In the genomic region with DNA sequence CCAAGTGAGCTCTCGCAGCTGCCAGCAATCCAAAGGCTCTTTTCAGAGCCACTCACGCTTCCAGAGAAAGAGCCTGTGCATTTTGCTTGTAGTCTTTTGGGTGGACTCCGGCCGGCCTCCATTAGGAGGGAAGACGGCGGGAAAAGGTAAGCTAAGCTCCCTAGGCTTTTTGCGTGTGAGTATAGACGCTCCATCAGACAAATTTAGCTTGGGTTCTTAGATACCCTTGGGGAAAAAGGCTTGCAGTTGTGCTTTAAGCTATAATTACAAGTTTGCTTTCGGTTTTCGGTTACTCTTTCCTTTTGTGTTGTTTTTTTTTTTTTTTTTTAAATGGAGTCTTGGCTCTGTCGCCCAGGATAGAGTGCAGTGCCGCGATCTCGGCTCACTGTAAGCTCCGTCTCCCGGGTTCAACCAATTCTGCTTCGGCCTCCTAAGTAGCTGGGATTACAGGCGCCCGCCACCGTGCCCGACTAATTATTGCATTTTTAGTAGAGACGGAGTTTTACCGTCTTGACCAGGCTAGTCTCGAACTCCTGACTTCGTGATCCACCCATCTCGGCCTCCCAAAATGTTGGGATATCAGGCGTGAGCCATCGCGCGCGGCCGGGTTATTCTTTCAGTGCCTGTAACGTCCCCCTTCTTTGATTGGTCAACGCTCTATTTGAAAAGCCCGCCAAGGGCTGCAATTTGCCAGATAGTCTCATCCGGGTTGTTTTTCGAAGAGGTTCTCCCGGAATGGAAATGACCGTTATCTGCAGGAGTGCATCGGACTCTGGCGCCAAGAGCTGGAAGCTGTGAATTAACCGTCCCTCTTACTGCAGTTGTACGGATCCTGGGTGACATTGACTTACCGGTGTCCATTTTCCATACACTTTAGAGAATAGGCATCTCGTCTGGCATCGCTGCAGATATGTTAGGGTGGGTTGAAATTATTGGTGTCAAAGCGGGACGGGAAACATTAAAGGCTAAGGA, we compare ENCODE assay signal across 8 cellular contexts. TPM values are rescaled to one million over a fixed set of nuclear protein-coding genes. Genes with fewer than 3 reads are reported as not detected.
DNase-seq lines count a peak whose midpoint lies in the region; ATAC-seq and TF ChIP-seq lines count a peak whose summit lies in the region.

No MANE protein-coding gene starts in this region.

- peaks cover 0 to 33% of the 10 kb centered on the region in 2 donors for H3K27me3 ChIP-seq in tibial artery

- in situ Hi-C loops in SK-MEL-5 (cut with HindIII; ENCODE audit: low pct_unique_long_range_greater_than_20kb, low sequenced_read_pairs): no loop called here

- peak; percentile 87 for DNase-seq in ELF-1 (ENCODE audit: low read depth, low spot score)
- DNase-seq in MV-4-11 (lab: John Stamatoyannopoulos, UW): peak; percentile 91
- DNase-seq in SK-MEL-5 (ENCODE audit: low read depth, low spot score): peak; percentile 95
- peak; percentile 95 for DNase-seq in glomerular visceral epithelial cell (ENCODE audit: extremely low spot score)
- peak; percentile 68 for DNase-seq in occipital lobe (lab: John Stamatoyannopoulos, UW)
- peak; percentile 88 to 93 for DNase-seq in tibial artery

- no peak overlapping the region for H3K4me3 Mint-ChIP-seq in activated naive CD4-positive, alpha-beta T cell treated with anti-CD3 and anti-CD28 coated beads, Interleukin-2, amount 50 U/mL, for 24 hours

- H3K36me3 ChIP-seq in tibial artery: no peaks in the 10 kb centered on the region

- H3K4me3 ChIP-seq in tibial artery: peak overlapping the region; percentile 68 to 87

- H3K27ac Mint-ChIP-seq in activated naive CD4-positive, alpha-beta T cell treated with anti-CD3 and anti-CD28 coated beads, Interleukin-2, amount 50 U/mL, for 24 hours: peak overlapping the region; percentile 98

- no peak for TF ChIP-seq CTCF in tibial artery (IDR thresholded peaks at IDR 0.05)

- H3K9me3 ChIP-seq in tibial artery: no peaks in the 10 kb centered on the region

- H3K36me3 Mint-ChIP-seq in activated naive CD4-positive, alpha-beta T cell treated with anti-CD3 and anti-CD28 coated beads, Interleukin-2, amount 50 U/mL, for 24 hours: peaks cover 2% of the 10 kb centered on the region

- no peaks in the 10 kb centered on the region for H3K27me3 Mint-ChIP-seq in activated naive CD4-positive, alpha-beta T cell treated with anti-CD3 and anti-CD28 coated beads, Interleukin-2, amount 50 U/mL, for 24 hours

- peaks cover 0 to 33% (median 19%) of the 10 kb centered on the region in 4 donors for H3K4me1 ChIP-seq in tibial artery

- no peak for ATAC-seq in GM18498 (IDR thresholded peaks at IDR 0.05; ENCODE audit: unreplicated experiment)

- peak overlapping the region; percentile 86 to 89 for H3K27ac ChIP-seq in tibial artery

- H3K9me3 Mint-ChIP-seq in activated naive CD4-positive, alpha-beta T cell treated with anti-CD3 and anti-CD28 coated beads, Interleukin-2, amount 50 U/mL, for 24 hours: peaks cover 3% of the 10 kb centered on the region

- H3K4me1 Mint-ChIP-seq in activated naive CD4-positive, alpha-beta T cell treated with anti-CD3 and anti-CD28 coated beads, Interleukin-2, amount 50 U/mL, for 24 hours: peaks cover 20% of the 10 kb centered on the region

- intact Hi-C loops in tibial artery (cut with DNase I; ENCODE audit: low total_unique reads): loop anchor here (2.0 to 10.0 kb wide), 3 partner anchors 121 to 709 kb away; a partner anchor contains a TSS

RNA-seq across cellular contexts. Expression of a gene that starts 18.1 kb away (rescaled TPM):
- not detected in 2 replicates for total RNA-seq in SK-MEL-5 (2014; rRNA removed; shearing (Covaris generic))
- polyA plus RNA-seq in SK-MEL-5 (2015; cell fraction: cytosol; rRNA removed): not detected in 2 replicates
- polyA plus RNA-seq in SK-MEL-5 (2015; cell fraction: nucleus; rRNA removed): not detected in 2 replicates
- total RNA-seq in occipital lobe: not detected
